Comparison of ENCODE assay signal across 24 cellular contexts in genomic region chr13:67769987-67770341, GRCh38.
"Had no signal": no experiment of that assay in that cellular context is flagged by ENCODE, and none has a peak within 500 bp of the region (broad histone marks: within the 10 kb centered on the region; RNA-seq: fewer than 3 reads in every experiment).

No MANE protein-coding gene starts in this region.

- H3K4me3 Mint-ChIP-seq: activated CD8-positive, alpha-beta memory T cell treated with anti-CD3 and anti-CD28 coated beads, Interleukin-2, amount 10 ng/mL, durations not matched to agents 7 days and 5 days; activated CD8-positive, alpha-beta T cell treated with anti-CD3 and anti-CD28 coated beads, Interleukin-2, amount 10 ng/mL, durations not matched to agents 7 days and 5 days; activated naive CD8-positive, alpha-beta T cell; central memory CD8-positive, alpha-beta T cell; dendritic cell treated with granulocyte-macrophage colony-stimulating factor and Interleukin-4, amounts not matched to agents 40 ng/mL and 50 ng/mL, for 4 days; memory B cell; naive thymus-derived CD8-positive, alpha-beta T cell; neural crest cell had no signal

- H3K4me3 ChIP-seq: esophagus muscularis mucosa, heart right ventricle, suprapubic skin, tibial nerve had no signal

- H3K36me3 Mint-ChIP-seq: activated CD8-positive, alpha-beta memory T cell treated with anti-CD3 and anti-CD28 coated beads, Interleukin-2, amount 10 ng/mL, durations not matched to agents 7 days and 5 days; activated naive CD8-positive, alpha-beta T cell; memory B cell; naive thymus-derived CD8-positive, alpha-beta T cell had no signal

- DNase-seq: activated CD4-positive, alpha-beta T cell treated with anti-CD3 and anti-CD28 coated beads for 1 hour; activated CD4-positive, alpha-beta T cell treated with anti-CD3 and anti-CD28 coated beads, Interleukin-2, amount 50 U/mL, for 1 hour; activated CD8-positive, alpha-beta memory T cell treated with anti-CD3 and anti-CD28 coated beads, Interleukin-2, amount 10 ng/mL, durations not matched to agents 7 days and 5 days; activated CD8-positive, alpha-beta T cell treated with anti-CD3 and anti-CD28 coated beads, Interleukin-2, amount 10 ng/mL, durations not matched to agents 7 days and 5 days; activated T-cell treated with anti-CD3 and anti-CD28 coated beads, Interleukin-2, amount 50 U/mL, for 48 hours; anterior cingulate cortex; foreskin keratinocyte; heart right ventricle; midbrain; naive thymus-derived CD8-positive, alpha-beta T cell; occipital lobe; stimulated activated CD4-positive, alpha-beta T cell treated with anti-CD3 and anti-CD28 coated beads, Interleukin-15, amount 100 ng/mL, for 24 hours; stimulated activated naive CD4-positive, alpha-beta T cell; T1000 had no signal

- ATAC-seq: activated CD8-positive, alpha-beta memory T cell treated with anti-CD3 and anti-CD28 coated beads, Interleukin-2, amount 10 ng/mL, durations not matched to agents 7 days and 5 days; activated CD8-positive, alpha-beta T cell treated with anti-CD3 and anti-CD28 coated beads, Interleukin-2, amount 10 ng/mL, durations not matched to agents 7 days and 5 days; foreskin keratinocyte; heart right ventricle; naive thymus-derived CD8-positive, alpha-beta T cell; right cardiac atrium had no signal

- H3K36me3 ChIP-seq: esophagus muscularis mucosa, heart right ventricle, suprapubic skin, tibial nerve had no signal

- H3K9me3 ChIP-seq: esophagus muscularis mucosa had no signal

- H3K27me3 ChIP-seq: esophagus muscularis mucosa, foreskin keratinocyte, heart right ventricle, suprapubic skin, tibial nerve had no signal

- H3K4me1 Mint-ChIP-seq: activated CD8-positive, alpha-beta memory T cell treated with anti-CD3 and anti-CD28 coated beads, Interleukin-2, amount 10 ng/mL, durations not matched to agents 7 days and 5 days; central memory CD8-positive, alpha-beta T cell; memory B cell; naive thymus-derived CD8-positive, alpha-beta T cell; neural crest cell had no signal

- H3K27ac Mint-ChIP-seq: activated CD8-positive, alpha-beta memory T cell treated with anti-CD3 and anti-CD28 coated beads, Interleukin-2, amount 10 ng/mL, durations not matched to agents 7 days and 5 days; activated CD8-positive, alpha-beta T cell treated with anti-CD3 and anti-CD28 coated beads, Interleukin-2, amount 10 ng/mL, durations not matched to agents 7 days and 5 days; activated naive CD8-positive, alpha-beta T cell; activated T-helper 2 cell treated with anti-CD3 and anti-CD28 coated beads, Interferon-gamma antibody, Interleukin-2, Interleukin-4, amounts not matched to agents 10 μg/mL and 5 μg/mL and 100 μg/mL, durations not matched to agents 14 hours and 24 hours and 36 hours; dendritic cell treated with granulocyte-macrophage colony-stimulating factor and Interleukin-4, amounts not matched to agents 40 ng/mL and 50 ng/mL, for 4 days; memory B cell; naive thymus-derived CD8-positive, alpha-beta T cell had no signal

- H3K27me3 Mint-ChIP-seq: activated CD8-positive, alpha-beta memory T cell treated with anti-CD3 and anti-CD28 coated beads, Interleukin-2, amount 10 ng/mL, durations not matched to agents 7 days and 5 days; activated naive CD8-positive, alpha-beta T cell; central memory CD8-positive, alpha-beta T cell; dendritic cell treated with granulocyte-macrophage colony-stimulating factor and Interleukin-4, amounts not matched to agents 40 ng/mL and 50 ng/mL, for 4 days; memory B cell; naive thymus-derived CD8-positive, alpha-beta T cell had no signal

- H3K27ac ChIP-seq: esophagus muscularis mucosa, foreskin keratinocyte, heart right ventricle, suprapubic skin, tibial nerve had no signal

- H3K4me1 ChIP-seq: esophagus muscularis mucosa, foreskin keratinocyte, heart right ventricle, suprapubic skin, tibial nerve had no signal
